In the genomic region with DNA sequence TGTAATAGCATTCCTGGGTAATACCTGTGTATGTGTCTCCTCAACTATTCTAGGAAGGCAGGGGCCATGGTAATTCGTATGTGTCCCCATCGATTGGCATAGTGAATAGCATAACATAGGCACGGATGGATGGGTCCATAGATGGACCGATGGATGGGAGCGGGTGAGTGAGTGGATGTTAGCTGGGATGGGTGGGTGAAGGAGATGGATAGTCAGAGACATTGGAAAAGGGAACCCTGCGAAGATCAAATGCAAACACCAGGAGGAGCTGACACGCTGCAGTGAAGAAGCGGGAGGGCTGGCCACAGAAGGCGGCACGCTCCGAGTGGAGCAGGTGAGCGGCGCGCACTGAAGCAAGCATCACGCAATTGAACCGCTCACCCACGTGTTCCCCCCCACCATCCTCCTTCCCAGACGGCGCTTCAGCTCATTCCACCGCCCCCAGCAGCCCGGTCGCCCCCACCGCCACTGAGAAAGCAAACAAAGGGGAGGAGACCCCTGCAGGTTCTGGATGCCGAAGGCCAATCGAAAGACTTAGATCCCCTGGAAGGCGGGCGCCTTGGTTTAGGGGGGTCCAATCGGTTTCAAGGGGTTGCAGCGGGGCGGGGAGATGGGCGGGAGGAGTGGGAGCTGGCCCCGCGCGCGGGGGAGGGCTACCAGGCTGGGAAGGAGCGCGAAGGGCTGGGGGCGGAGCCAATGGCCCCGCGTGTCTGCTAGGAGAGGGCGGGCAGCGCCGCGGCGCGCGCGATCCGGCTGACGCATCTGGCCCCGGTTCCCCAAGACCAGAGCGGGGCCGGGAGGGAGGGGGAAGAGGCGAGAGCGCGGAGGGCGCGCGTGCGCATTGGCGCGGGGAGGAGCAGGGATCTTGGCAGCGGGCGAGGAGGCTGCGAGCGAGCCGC, we compare ENCODE assay signal across 1 cellular context.
TF ChIP-seq lines count a peak whose summit lies in the region.

A gene (plus strand): TSS at position 839 of the 899 bp plus-strand sequence. CDS start 90 bp downstream, outside the sequence.

TF ChIP-seq in HEK293, 187 proteins besides CTCF, POLR2A, EP300 and RAD21 (continued from another document and continues in another):
- TF ChIP-seq, protein P1, sequence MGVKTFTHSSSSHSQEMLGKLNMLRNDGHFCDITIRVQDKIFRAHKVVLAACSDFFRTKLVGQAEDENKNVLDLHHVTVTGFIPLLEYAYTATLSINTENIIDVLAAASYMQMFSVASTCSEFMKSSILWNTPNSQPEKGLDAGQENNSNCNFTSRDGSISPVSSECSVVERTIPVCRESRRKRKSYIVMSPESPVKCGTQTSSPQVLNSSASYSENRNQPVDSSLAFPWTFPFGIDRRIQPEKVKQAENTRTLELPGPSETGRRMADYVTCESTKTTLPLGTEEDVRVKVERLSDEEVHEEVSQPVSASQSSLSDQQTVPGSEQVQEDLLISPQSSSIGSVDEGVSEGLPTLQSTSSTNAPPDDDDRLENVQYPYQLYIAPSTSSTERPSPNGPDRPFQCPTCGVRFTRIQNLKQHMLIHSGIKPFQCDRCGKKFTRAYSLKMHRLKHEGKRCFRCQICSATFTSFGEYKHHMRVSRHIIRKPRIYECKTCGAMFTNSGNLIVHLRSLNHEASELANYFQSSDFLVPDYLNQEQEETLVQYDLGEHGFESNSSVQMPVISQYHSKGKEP (tag by site-specific recombination; IDR thresholded peaks at IDR 0.05): no peak
- TF ChIP-seq HOXD13 (CRISPR knock-in tag; IDR thresholded peaks at IDR 0.05; ENCODE audit: borderline replicate concordance): no peak
- TF ChIP-seq ZNF514 (tag by site-specific recombination; IDR thresholded peaks at IDR 0.05): no peak
- TF ChIP-seq ZNF302 (tag by site-specific recombination; IDR thresholded peaks at IDR 0.05; ENCODE audit: low read depth): no peak
- no peak for TF ChIP-seq SCRT2 (tag by site-specific recombination; IDR thresholded peaks at IDR 0.05)
- TF ChIP-seq, protein P2, sequence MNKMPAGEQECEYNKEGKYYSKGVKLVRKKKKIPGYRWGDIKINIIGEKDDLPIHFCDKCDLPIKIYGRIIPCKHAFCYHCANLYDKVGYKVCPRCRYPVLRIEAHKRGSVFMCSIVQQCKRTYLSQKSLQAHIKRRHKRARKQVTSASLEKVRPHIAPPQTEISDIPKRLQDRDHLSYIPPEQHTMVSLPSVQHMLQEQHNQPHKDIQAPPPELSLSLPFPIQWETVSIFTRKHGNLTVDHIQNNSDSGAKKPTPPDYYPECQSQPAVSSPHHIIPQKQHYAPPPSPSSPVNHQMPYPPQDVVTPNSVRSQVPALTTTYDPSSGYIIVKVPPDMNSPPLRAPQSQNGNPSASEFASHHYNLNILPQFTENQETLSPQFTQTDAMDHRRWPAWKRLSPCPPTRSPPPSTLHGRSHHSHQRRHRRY (tag by site-specific recombination; IDR thresholded peaks at IDR 0.05): no peak
- TF ChIP-seq ZNF140 (tag by site-specific recombination; IDR thresholded peaks at IDR 0.05): no peak
- TF ChIP-seq ZNF274 (IDR thresholded peaks at IDR 0.05; ENCODE audit: low read length): no peak
- no peak for TF ChIP-seq ZNF274 (tag by site-specific recombination; IDR thresholded peaks at IDR 0.05; ENCODE audit: borderline replicate concordance)
- TF ChIP-seq WT1 (tag by site-specific recombination; IDR thresholded peaks at IDR 0.05): peak; percentile 55
- TF ChIP-seq ZNF10 (tag by site-specific recombination; IDR thresholded peaks at IDR 0.05): peak; percentile 65; the same call in 1 of the 2 replicates
- TF ChIP-seq, protein P3, sequence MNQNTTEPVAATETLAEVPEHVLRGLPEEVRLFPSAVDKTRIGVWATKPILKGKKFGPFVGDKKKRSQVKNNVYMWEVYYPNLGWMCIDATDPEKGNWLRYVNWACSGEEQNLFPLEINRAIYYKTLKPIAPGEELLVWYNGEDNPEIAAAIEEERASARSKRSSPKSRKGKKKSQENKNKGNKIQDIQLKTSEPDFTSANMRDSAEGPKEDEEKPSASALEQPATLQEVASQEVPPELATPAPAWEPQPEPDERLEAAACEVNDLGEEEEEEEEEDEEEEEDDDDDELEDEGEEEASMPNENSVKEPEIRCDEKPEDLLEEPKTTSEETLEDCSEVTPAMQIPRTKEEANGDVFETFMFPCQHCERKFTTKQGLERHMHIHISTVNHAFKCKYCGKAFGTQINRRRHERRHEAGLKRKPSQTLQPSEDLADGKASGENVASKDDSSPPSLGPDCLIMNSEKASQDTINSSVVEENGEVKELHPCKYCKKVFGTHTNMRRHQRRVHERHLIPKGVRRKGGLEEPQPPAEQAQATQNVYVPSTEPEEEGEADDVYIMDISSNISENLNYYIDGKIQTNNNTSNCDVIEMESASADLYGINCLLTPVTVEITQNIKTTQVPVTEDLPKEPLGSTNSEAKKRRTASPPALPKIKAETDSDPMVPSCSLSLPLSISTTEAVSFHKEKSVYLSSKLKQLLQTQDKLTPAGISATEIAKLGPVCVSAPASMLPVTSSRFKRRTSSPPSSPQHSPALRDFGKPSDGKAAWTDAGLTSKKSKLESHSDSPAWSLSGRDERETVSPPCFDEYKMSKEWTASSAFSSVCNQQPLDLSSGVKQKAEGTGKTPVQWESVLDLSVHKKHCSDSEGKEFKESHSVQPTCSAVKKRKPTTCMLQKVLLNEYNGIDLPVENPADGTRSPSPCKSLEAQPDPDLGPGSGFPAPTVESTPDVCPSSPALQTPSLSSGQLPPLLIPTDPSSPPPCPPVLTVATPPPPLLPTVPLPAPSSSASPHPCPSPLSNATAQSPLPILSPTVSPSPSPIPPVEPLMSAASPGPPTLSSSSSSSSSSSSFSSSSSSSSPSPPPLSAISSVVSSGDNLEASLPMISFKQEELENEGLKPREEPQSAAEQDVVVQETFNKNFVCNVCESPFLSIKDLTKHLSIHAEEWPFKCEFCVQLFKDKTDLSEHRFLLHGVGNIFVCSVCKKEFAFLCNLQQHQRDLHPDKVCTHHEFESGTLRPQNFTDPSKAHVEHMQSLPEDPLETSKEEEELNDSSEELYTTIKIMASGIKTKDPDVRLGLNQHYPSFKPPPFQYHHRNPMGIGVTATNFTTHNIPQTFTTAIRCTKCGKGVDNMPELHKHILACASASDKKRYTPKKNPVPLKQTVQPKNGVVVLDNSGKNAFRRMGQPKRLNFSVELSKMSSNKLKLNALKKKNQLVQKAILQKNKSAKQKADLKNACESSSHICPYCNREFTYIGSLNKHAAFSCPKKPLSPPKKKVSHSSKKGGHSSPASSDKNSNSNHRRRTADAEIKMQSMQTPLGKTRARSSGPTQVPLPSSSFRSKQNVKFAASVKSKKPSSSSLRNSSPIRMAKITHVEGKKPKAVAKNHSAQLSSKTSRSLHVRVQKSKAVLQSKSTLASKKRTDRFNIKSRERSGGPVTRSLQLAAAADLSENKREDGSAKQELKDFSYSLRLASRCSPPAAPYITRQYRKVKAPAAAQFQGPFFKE (tag by site-specific recombination; IDR thresholded peaks at IDR 0.05; ENCODE audit: borderline replicate concordance): no peak
- TF ChIP-seq ZNF510 (tag by site-specific recombination; IDR thresholded peaks at IDR 0.05; ENCODE audit: insufficient replicate concordance): no peak
- TF ChIP-seq, protein P4, sequence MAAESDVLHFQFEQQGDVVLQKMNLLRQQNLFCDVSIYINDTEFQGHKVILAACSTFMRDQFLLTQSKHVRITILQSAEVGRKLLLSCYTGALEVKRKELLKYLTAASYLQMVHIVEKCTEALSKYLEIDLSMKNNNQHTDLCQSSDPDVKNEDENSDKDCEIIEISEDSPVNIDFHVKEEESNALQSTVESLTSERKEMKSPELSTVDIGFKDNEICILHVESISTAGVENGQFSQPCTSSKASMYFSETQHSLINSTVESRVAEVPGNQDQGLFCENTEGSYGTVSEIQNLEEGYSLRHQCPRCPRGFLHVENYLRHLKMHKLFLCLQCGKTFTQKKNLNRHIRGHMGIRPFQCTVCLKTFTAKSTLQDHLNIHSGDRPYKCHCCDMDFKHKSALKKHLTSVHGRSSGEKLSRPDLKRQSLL (tag by site-specific recombination; IDR thresholded peaks at IDR 0.05): peak; percentile 82
- no peak for TF ChIP-seq ZNF19 (tag by site-specific recombination; IDR thresholded peaks at IDR 0.05; ENCODE audit: low read depth)
- no peak for TF ChIP-seq ZNF530 (tag by site-specific recombination; IDR thresholded peaks at IDR 0.05; ENCODE audit: low read depth)
- TF ChIP-seq, protein P5, sequence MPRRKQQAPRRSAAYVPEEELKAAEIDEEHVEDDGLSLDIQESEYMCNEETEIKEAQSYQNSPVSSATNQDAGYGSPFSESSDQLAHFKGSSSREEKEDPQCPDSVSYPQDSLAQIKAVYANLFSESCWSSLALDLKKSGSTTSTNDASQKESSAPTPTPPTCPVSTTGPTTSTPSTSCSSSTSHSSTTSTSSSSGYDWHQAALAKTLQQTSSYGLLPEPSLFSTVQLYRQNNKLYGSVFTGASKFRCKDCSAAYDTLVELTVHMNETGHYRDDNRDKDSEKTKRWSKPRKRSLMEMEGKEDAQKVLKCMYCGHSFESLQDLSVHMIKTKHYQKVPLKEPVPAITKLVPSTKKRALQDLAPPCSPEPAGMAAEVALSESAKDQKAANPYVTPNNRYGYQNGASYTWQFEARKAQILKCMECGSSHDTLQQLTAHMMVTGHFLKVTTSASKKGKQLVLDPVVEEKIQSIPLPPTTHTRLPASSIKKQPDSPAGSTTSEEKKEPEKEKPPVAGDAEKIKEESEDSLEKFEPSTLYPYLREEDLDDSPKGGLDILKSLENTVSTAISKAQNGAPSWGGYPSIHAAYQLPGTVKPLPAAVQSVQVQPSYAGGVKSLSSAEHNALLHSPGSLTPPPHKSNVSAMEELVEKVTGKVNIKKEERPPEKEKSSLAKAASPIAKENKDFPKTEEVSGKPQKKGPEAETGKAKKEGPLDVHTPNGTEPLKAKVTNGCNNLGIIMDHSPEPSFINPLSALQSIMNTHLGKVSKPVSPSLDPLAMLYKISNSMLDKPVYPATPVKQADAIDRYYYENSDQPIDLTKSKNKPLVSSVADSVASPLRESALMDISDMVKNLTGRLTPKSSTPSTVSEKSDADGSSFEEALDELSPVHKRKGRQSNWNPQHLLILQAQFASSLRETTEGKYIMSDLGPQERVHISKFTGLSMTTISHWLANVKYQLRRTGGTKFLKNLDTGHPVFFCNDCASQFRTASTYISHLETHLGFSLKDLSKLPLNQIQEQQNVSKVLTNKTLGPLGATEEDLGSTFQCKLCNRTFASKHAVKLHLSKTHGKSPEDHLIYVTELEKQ (tag by site-specific recombination; IDR thresholded peaks at IDR 0.05; ENCODE audit: borderline replicate concordance): peak; percentile 75; the same call in 1 of the 2 replicates
- no peak for TF ChIP-seq ZFP41 (tag by site-specific recombination; IDR thresholded peaks at IDR 0.05; ENCODE audit: borderline replicate concordance)
- TF ChIP-seq, protein P6, sequence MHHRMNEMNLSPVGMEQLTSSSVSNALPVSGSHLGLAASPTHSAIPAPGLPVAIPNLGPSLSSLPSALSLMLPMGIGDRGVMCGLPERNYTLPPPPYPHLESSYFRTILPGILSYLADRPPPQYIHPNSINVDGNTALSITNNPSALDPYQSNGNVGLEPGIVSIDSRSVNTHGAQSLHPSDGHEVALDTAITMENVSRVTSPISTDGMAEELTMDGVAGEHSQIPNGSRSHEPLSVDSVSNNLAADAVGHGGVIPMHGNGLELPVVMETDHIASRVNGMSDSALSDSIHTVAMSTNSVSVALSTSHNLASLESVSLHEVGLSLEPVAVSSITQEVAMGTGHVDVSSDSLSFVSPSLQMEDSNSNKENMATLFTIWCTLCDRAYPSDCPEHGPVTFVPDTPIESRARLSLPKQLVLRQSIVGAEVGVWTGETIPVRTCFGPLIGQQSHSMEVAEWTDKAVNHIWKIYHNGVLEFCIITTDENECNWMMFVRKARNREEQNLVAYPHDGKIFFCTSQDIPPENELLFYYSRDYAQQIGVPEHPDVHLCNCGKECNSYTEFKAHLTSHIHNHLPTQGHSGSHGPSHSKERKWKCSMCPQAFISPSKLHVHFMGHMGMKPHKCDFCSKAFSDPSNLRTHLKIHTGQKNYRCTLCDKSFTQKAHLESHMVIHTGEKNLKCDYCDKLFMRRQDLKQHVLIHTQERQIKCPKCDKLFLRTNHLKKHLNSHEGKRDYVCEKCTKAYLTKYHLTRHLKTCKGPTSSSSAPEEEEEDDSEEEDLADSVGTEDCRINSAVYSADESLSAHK (tag by site-specific recombination; IDR thresholded peaks at IDR 0.05): no peak
- TF ChIP-seq ZBTB8A (tag by site-specific recombination; IDR thresholded peaks at IDR 0.05): peak; percentile 32
- peak; percentile 87 for TF ChIP-seq SP7 (tag by site-specific recombination; IDR thresholded peaks at IDR 0.05)
- TF ChIP-seq REPIN1 (tag by site-specific recombination; IDR thresholded peaks at IDR 0.05; ENCODE audit: low read depth): no peak
- TF ChIP-seq, protein P7, sequence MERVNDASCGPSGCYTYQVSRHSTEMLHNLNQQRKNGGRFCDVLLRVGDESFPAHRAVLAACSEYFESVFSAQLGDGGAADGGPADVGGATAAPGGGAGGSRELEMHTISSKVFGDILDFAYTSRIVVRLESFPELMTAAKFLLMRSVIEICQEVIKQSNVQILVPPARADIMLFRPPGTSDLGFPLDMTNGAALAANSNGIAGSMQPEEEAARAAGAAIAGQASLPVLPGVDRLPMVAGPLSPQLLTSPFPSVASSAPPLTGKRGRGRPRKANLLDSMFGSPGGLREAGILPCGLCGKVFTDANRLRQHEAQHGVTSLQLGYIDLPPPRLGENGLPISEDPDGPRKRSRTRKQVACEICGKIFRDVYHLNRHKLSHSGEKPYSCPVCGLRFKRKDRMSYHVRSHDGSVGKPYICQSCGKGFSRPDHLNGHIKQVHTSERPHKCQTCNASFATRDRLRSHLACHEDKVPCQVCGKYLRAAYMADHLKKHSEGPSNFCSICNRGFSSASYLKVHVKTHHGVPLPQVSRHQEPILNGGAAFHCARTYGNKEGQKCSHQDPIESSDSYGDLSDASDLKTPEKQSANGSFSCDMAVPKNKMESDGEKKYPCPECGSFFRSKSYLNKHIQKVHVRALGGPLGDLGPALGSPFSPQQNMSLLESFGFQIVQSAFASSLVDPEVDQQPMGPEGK (tag by site-specific recombination; IDR thresholded peaks at IDR 0.05): peak; percentile 99
- TF ChIP-seq, protein P8, sequence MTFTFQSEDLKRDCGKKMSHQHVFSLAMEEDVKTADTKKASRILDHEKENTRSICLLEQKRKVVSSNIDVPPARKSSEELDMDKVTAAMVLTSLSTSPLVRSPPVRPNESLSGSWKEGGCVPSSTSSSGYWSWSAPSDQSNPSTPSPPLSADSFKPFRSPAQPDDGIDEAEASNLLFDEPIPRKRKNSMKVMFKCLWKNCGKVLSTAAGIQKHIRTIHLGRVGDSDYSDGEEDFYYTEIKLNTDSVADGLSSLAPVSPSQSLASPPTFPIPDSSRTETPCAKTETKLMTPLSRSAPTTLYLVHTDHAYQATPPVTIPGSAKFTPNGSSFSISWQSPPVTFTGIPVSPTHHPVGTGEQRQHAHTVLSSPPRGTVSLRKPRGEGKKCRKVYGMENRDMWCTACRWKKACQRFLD (tag by site-specific recombination; IDR thresholded peaks at IDR 0.05): no peak
- no peak for TF ChIP-seq ZNF112 (tag by site-specific recombination; IDR thresholded peaks at IDR 0.05)
- TF ChIP-seq ZNF747 (tag by site-specific recombination; IDR thresholded peaks at IDR 0.05): no peak
- TF ChIP-seq SP3 (tag by site-specific recombination; IDR thresholded peaks at IDR 0.05): peak; percentile 96
- peak; percentile 98 for TF ChIP-seq EGR2 (tag by site-specific recombination; IDR thresholded peaks at IDR 0.05; ENCODE audit: low read depth)
- TF ChIP-seq, protein P9, sequence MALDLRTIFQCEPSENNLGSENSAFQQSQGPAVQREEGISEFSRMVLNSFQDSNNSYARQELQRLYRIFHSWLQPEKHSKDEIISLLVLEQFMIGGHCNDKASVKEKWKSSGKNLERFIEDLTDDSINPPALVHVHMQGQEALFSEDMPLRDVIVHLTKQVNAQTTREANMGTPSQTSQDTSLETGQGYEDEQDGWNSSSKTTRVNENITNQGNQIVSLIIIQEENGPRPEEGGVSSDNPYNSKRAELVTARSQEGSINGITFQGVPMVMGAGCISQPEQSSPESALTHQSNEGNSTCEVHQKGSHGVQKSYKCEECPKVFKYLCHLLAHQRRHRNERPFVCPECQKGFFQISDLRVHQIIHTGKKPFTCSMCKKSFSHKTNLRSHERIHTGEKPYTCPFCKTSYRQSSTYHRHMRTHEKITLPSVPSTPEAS (tag by site-specific recombination; IDR thresholded peaks at IDR 0.05): no peak
- TF ChIP-seq OVOL3 (tag by site-specific recombination; IDR thresholded peaks at IDR 0.05): no peak
- TF ChIP-seq ZNF184 (tag by site-specific recombination; IDR thresholded peaks at IDR 0.05): no peak
